33 cellular contexts compared by ENCODE assay signal in genomic region chr15:61849446-61849845, GRCh38.
"Had no signal": no experiment of that assay in that cellular context is flagged by ENCODE, and none has a peak within 500 bp of the region (broad histone marks: within the 10 kb centered on the region; RNA-seq: fewer than 3 reads in every experiment).

No MANE protein-coding gene starts in this region.

- H3K27ac Mint-ChIP-seq: activated B cell treated with CpG ODN at 0.5 μM for 24 hours; activated CD4-positive, alpha-beta memory T cell treated with anti-CD3 and anti-CD28 coated beads for 36 hours; activated CD4-positive, alpha-beta T cell treated with anti-CD3 and anti-CD28 coated beads, Interleukin-2, amount 10 ng/mL, durations not matched to agents 24 days and 14 days; activated CD8-positive, alpha-beta memory T cell treated with anti-CD3 and anti-CD28 coated beads, Interleukin-2, amount 10 ng/mL, durations not matched to agents 7 days and 5 days; activated CD8-positive, alpha-beta T cell treated with anti-CD3 and anti-CD28 coated beads, Interleukin-2, amount 10 ng/mL, durations not matched to agents 7 days and 5 days; activated naive CD4-positive, alpha-beta T cell treated with anti-CD3 and anti-CD28 coated beads, Interleukin-2, amount 10 ng/mL, durations not matched to agents 7 days and 5 days; activated naive CD4-positive, alpha-beta T cell treated with anti-CD3 and anti-CD28 coated beads, Interleukin-2, amount 50 U/mL, for 72 hours; activated naive CD8-positive, alpha-beta T cell treated with anti-CD3 and anti-CD28 coated beads for 36 hours; T-helper 2 cell treated with Interferon-gamma antibody and Interleukin-4, amounts not matched to agents 5 μg/mL and 100 μg/mL, for 36 hours had no signal

- H3K9me3 Mint-ChIP-seq: activated B cell treated with CpG ODN at 0.5 μM for 24 hours; activated CD4-positive, alpha-beta memory T cell treated with anti-CD3 and anti-CD28 coated beads for 36 hours; activated CD4-positive, alpha-beta T cell treated with anti-CD3 and anti-CD28 coated beads, Interleukin-2, amount 10 ng/mL, durations not matched to agents 24 days and 14 days; activated naive CD4-positive, alpha-beta T cell treated with anti-CD3 and anti-CD28 coated beads, Interleukin-2, amount 10 ng/mL, durations not matched to agents 7 days and 5 days; activated naive CD4-positive, alpha-beta T cell treated with anti-CD3 and anti-CD28 coated beads, Interleukin-2, amount 50 U/mL, for 72 hours; activated naive CD8-positive, alpha-beta T cell treated with anti-CD3 and anti-CD28 coated beads for 36 hours; activated T-cell treated with anti-CD3 and anti-CD28 coated beads, Interleukin-2, amount 50 U/mL, for 24 hours; T-cell; T-helper 2 cell treated with Interferon-gamma antibody and Interleukin-4, amounts not matched to agents 5 μg/mL and 100 μg/mL, for 36 hours had no signal

- H3K36me3 ChIP-seq: adrenal gland, brain microvascular endothelial cell, breast epithelium had no signal

- H3K36me3 Mint-ChIP-seq: activated naive CD4-positive, alpha-beta T cell treated with anti-CD3 and anti-CD28 coated beads, Interleukin-2, amount 50 U/mL, for 72 hours had no signal

- H3K4me1 ChIP-seq: adrenal gland, body of pancreas, breast epithelium had no signal

- DNase-seq: activated B cell treated with CpG ODN at 0.5 μM for 24 hours; activated CD4-positive, alpha-beta memory T cell treated with anti-CD3 and anti-CD28 coated beads for 36 hours; activated CD4-positive, alpha-beta T cell treated with anti-CD3 and anti-CD28 coated beads for 4 hours; activated CD4-positive, alpha-beta T cell treated with anti-CD3 and anti-CD28 coated beads, Interleukin-2, amount 10 ng/mL, durations not matched to agents 24 days and 14 days; activated CD4-positive, alpha-beta T cell treated with anti-CD3 and anti-CD28 coated beads, Interleukin-2, amount 50 U/mL, for 1 hour; activated CD4-positive, alpha-beta T cell treated with anti-CD3 and anti-CD28 coated beads, Interleukin-2, amount 50 U/mL, for 4 hours; activated CD4-positive, CD25-positive, alpha-beta regulatory T cell treated with anti-CD3 and anti-CD28 coated beads, Interleukin-2, amount 50 U/mL, for 72 hours; activated CD8-positive, alpha-beta memory T cell treated with anti-CD3 and anti-CD28 coated beads for 24 hours; activated CD8-positive, alpha-beta memory T cell treated with anti-CD3 and anti-CD28 coated beads, Interleukin-2, amount 10 ng/mL, durations not matched to agents 7 days and 5 days; activated CD8-positive, alpha-beta memory T cell treated with anti-CD3 and anti-CD28 coated beads, Interleukin-2, amount 50 U/mL, for 48 hours; activated CD8-positive, alpha-beta T cell treated with anti-CD3 and anti-CD28 coated beads, Interleukin-2, amount 10 ng/mL, durations not matched to agents 7 days and 5 days; activated effector memory CD4-positive, alpha-beta T cell treated with anti-CD3 and anti-CD28 coated beads, Interleukin-2, amount 50 U/mL, for 16 hours; activated gamma-delta T cell treated with Interleukin-2 at 50 U/mL for 16 hours; activated naive CD4-positive, alpha-beta T cell; activated naive CD4-positive, alpha-beta T cell treated with anti-CD3 and anti-CD28 coated beads, Interleukin-2, amount 10 ng/mL, durations not matched to agents 7 days and 5 days; activated naive CD8-positive, alpha-beta T cell treated with anti-CD3 and anti-CD28 coated beads for 36 hours; activated T-cell treated with anti-CD3 and anti-CD28 coated beads, Interleukin-2, amount 50 U/mL, for 24 hours; activated T-cell treated with anti-CD3 and anti-CD28 coated beads, Interleukin-2, amount 50 U/mL, for 48 hours; adrenal gland; amniotic stem cell; aorta; body of pancreas; brain microvascular endothelial cell; central memory CD4-positive, alpha-beta T cell; T-cell; T-helper 2 cell; T-helper 9 cell had no signal

- FAIRE-seq: astrocyte, TTC549 had no signal

- H3K4me1 Mint-ChIP-seq: activated B cell treated with CpG ODN at 0.5 μM for 24 hours; activated CD4-positive, alpha-beta T cell treated with anti-CD3 and anti-CD28 coated beads, Interleukin-2, amount 10 ng/mL, durations not matched to agents 24 days and 14 days; activated CD8-positive, alpha-beta memory T cell treated with anti-CD3 and anti-CD28 coated beads, Interleukin-2, amount 10 ng/mL, durations not matched to agents 7 days and 5 days; activated naive CD4-positive, alpha-beta T cell treated with anti-CD3 and anti-CD28 coated beads, Interleukin-2, amount 10 ng/mL, durations not matched to agents 7 days and 5 days; activated naive CD8-positive, alpha-beta T cell treated with anti-CD3 and anti-CD28 coated beads for 36 hours had no signal

- H3K27me3 Mint-ChIP-seq: activated B cell treated with CpG ODN at 0.5 μM for 24 hours; activated CD4-positive, alpha-beta memory T cell treated with anti-CD3 and anti-CD28 coated beads for 36 hours; activated naive CD8-positive, alpha-beta T cell treated with anti-CD3 and anti-CD28 coated beads for 36 hours; activated T-cell treated with anti-CD3 and anti-CD28 coated beads, Interleukin-2, amount 50 U/mL, for 24 hours; T-cell had no signal

- H3K4me3 Mint-ChIP-seq: activated B cell treated with CpG ODN at 0.5 μM for 24 hours; activated CD4-positive, alpha-beta memory T cell treated with anti-CD3 and anti-CD28 coated beads for 36 hours; activated CD4-positive, alpha-beta T cell treated with anti-CD3 and anti-CD28 coated beads, Interleukin-2, amount 10 ng/mL, durations not matched to agents 24 days and 14 days; activated CD8-positive, alpha-beta memory T cell treated with anti-CD3 and anti-CD28 coated beads, Interleukin-2, amount 10 ng/mL, durations not matched to agents 7 days and 5 days; activated CD8-positive, alpha-beta T cell treated with anti-CD3 and anti-CD28 coated beads, Interleukin-2, amount 10 ng/mL, durations not matched to agents 7 days and 5 days; activated naive CD4-positive, alpha-beta T cell treated with anti-CD3 and anti-CD28 coated beads, Interleukin-2, amount 10 ng/mL, durations not matched to agents 7 days and 5 days; activated naive CD8-positive, alpha-beta T cell treated with anti-CD3 and anti-CD28 coated beads for 36 hours; activated T-cell treated with anti-CD3 and anti-CD28 coated beads, Interleukin-2, amount 50 U/mL, for 24 hours; T-cell; T-helper 2 cell treated with Interferon-gamma antibody and Interleukin-4, amounts not matched to agents 5 μg/mL and 100 μg/mL, for 36 hours had no signal

- H3K27me3 ChIP-seq: adrenal gland, body of pancreas, brain microvascular endothelial cell, breast epithelium had no signal

- H3K4me3 ChIP-seq: adrenal gland, body of pancreas, breast epithelium had no signal

- ATAC-seq: activated CD8-positive, alpha-beta memory T cell treated with anti-CD3 and anti-CD28 coated beads, Interleukin-2, amount 10 ng/mL, durations not matched to agents 7 days and 5 days; activated CD8-positive, alpha-beta T cell treated with anti-CD3 and anti-CD28 coated beads, Interleukin-2, amount 10 ng/mL, durations not matched to agents 7 days and 5 days; activated naive CD4-positive, alpha-beta T cell treated with anti-CD3 and anti-CD28 coated beads, Interleukin-2, amount 50 U/mL, for 72 hours; body of pancreas; T-cell had no signal

- H3K27ac ChIP-seq: adrenal gland, body of pancreas, brain microvascular endothelial cell, breast epithelium, VCaP had no signal

- H3K9me3 ChIP-seq: adrenal gland, body of pancreas, breast epithelium had no signal
